13 cellular contexts compared by ENCODE assay signal in the genomic region with DNA sequence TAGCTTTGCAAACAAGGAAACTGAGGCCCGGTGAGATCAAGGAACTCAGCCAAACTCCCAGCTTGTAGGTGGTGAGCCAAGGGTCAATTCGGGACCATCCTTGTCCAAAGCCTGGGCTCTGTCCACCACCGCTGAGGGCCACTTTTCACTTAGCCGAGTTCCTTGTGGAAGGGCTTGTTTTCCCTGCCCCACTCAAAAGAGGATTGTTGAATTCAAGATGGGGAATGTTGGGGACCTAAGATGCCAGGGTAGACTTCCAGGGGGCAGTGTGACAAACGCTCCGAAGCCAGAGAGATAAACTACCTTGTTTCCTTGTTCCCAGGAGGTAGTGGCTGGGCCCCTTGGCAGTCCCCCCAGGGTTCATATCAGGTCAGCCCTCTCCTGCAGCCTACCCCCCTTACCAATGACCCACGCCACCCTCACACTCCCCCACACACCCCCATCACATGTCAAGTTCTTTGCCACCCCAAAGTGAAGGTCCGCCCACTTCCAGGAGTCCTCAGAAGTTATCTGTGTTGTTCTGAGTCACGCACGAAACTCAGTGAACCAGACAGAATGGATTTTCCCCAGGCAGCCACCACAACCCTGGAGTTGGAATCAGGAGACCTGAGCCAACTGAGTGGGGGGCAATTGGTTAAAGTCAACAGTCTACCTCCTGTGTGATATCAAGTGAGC. TPM values are rescaled to one million over a fixed set of nuclear protein-coding genes. Genes with fewer than 3 reads are reported as not detected.
DNase-seq lines count a peak whose midpoint lies in the region; ATAC-seq and TF ChIP-seq lines count a peak whose summit lies in the region.
"Had no signal": no experiment of that assay in that cellular context is flagged by ENCODE, and none has a peak within 500 bp of the region (broad histone marks: within the 10 kb centered on the region; RNA-seq: fewer than 3 reads in every experiment).

No MANE protein-coding gene starts in this region.

- CTCF ChIA-PET in HEK293 (lab: Yijun Ruan, JAX) = interaction anchor here (0.7 to 2.9 kb wide), 11 partner anchors 7 to 71 kb away, joined by 3 to 18 read pairs (median 6); no protein-coding TSS in a partner anchor
- CTCF ChIA-PET in naive thymus-derived CD4-positive, alpha-beta T cell (lab: Charles Lee) = no interaction called here

- peak overlapping the region in 2 of 5 experiments; percentile 14 to 49 for H3K4me3 Mint-ChIP-seq in brain
- no peak overlapping the region for H3K4me3 Mint-ChIP-seq in naive thymus-derived CD4-positive, alpha-beta T cell
- H3K4me3 Mint-ChIP-seq in activated T-helper 1 cell treated with anti-CD3 and anti-CD28 coated beads, Interleukin-12 subunit alpha, Interleukin-12 subunit beta, Interleukin-2, Interleukin-4 antibody, amounts not matched to agents 30 ng/mL and 10 ng/mL and 1 ng/mL, durations not matched to agents 14 hours and 24 hours and 36 hours = no peak overlapping the region

- peaks cover 89% of the 10 kb centered on the region for H3K4me1 Mint-ChIP-seq in brain
- H3K4me1 Mint-ChIP-seq in naive thymus-derived CD4-positive, alpha-beta T cell = peaks cover 0 to 8% (median 0%) of the 10 kb centered on the region in 7 donors
- peaks cover 4% of the 10 kb centered on the region for H3K4me1 Mint-ChIP-seq in activated T-helper 1 cell treated with anti-CD3 and anti-CD28 coated beads, Interleukin-12 subunit alpha, Interleukin-12 subunit beta, Interleukin-2, Interleukin-4 antibody, amounts not matched to agents 30 ng/mL and 10 ng/mL and 1 ng/mL, durations not matched to agents 14 hours and 24 hours and 36 hours (ENCODE audit: low read depth)

- no peak for TF ChIP-seq CTCF in HEK293 (tag by site-specific recombination; IDR thresholded peaks at IDR 0.05)
- no peak for TF ChIP-seq CTCF in brain (conservative IDR thresholded peaks at IDR 0.05)

- H3K4me3 ChIP-seq in HEK293 (ENCODE audit: low read depth, low read length) = no peak overlapping the region
- no peak overlapping the region for H3K4me3 ChIP-seq in naive thymus-derived CD4-positive, alpha-beta T cell (ENCODE audit: low read length)

- H3K36me3 ChIP-seq in HEK293 (ENCODE audit: control insufficient read depth in 2 of 2, insufficient read depth in 1 of 2, low read length in 2 of 2) = no peaks in the 10 kb centered on the region
- H3K36me3 ChIP-seq in naive thymus-derived CD4-positive, alpha-beta T cell (ENCODE audit: control insufficient read depth in 2 of 3, insufficient read depth in 3 of 3, low read length in 3 of 3) = no peaks in the 10 kb centered on the region

- H3K27ac Mint-ChIP-seq in brain = peak overlapping the region; percentile 96 to 99 (median 96)
- no peak overlapping the region for H3K27ac Mint-ChIP-seq in naive thymus-derived CD4-positive, alpha-beta T cell
- H3K27ac Mint-ChIP-seq in activated T-helper 1 cell treated with anti-CD3 and anti-CD28 coated beads, Interleukin-12 subunit alpha, Interleukin-12 subunit beta, Interleukin-2, Interleukin-4 antibody, amounts not matched to agents 30 ng/mL and 10 ng/mL and 1 ng/mL, durations not matched to agents 14 hours and 24 hours and 36 hours = no peak overlapping the region

- H3K27ac ChIP-seq in HEK293 (ENCODE audit: extremely low read depth, low read depth, low read length) = no peak overlapping the region
- peak overlapping the region; percentile 99 for H3K27ac ChIP-seq in substantia nigra (ENCODE audit: low read depth, low read length, poor library complexity, severe bottlenecking)
- no peak overlapping the region for H3K27ac ChIP-seq in naive thymus-derived CD4-positive, alpha-beta T cell (ENCODE audit: low read depth, low read length)

- peaks cover 8% of the 10 kb centered on the region for H3K4me1 ChIP-seq in HEK293 (ENCODE audit: control insufficient read depth, insufficient read depth, low read length)
- no peaks in the 10 kb centered on the region for H3K4me1 ChIP-seq in naive thymus-derived CD4-positive, alpha-beta T cell (ENCODE audit: control insufficient read depth in 2 of 2, insufficient read depth in 2 of 2, low read length in 2 of 2)

- no peaks in the 10 kb centered on the region for H3K36me3 Mint-ChIP-seq in brain
- H3K36me3 Mint-ChIP-seq in naive thymus-derived CD4-positive, alpha-beta T cell = no peaks in the 10 kb centered on the region
- no peaks in the 10 kb centered on the region for H3K36me3 Mint-ChIP-seq in activated T-helper 1 cell treated with anti-CD3 and anti-CD28 coated beads, Interleukin-12 subunit alpha, Interleukin-12 subunit beta, Interleukin-2, Interleukin-4 antibody, amounts not matched to agents 30 ng/mL and 10 ng/mL and 1 ng/mL, durations not matched to agents 14 hours and 24 hours and 36 hours (ENCODE audit: low read depth)

- no peaks in the 10 kb centered on the region for H3K9me3 ChIP-seq in HEK293 (ENCODE audit: control insufficient read depth, insufficient read depth, low read depth, low read length)
- no peaks in the 10 kb centered on the region for H3K9me3 ChIP-seq in naive thymus-derived CD4-positive, alpha-beta T cell (ENCODE audit: control insufficient read depth in 2 of 3, low read length in 3 of 3)

- no peaks in the 10 kb centered on the region for H3K27me3 ChIP-seq in naive thymus-derived CD4-positive, alpha-beta T cell (ENCODE audit: control insufficient read depth in 2 of 2, insufficient read depth in 2 of 2, low read length in 2 of 2)

- no peak for ATAC-seq in naive thymus-derived CD4-positive, alpha-beta T cell

- peaks cover 0 to 12% (median 4%) of the 10 kb centered on the region in 5 experiments for H3K9me3 Mint-ChIP-seq in brain
- peaks cover 0 to under 1% (median 0%) of the 10 kb centered on the region in 11 donors for H3K9me3 Mint-ChIP-seq in naive thymus-derived CD4-positive, alpha-beta T cell
- H3K9me3 Mint-ChIP-seq in activated T-helper 1 cell treated with anti-CD3 and anti-CD28 coated beads, Interleukin-12 subunit alpha, Interleukin-12 subunit beta, Interleukin-2, Interleukin-4 antibody, amounts not matched to agents 30 ng/mL and 10 ng/mL and 1 ng/mL, durations not matched to agents 14 hours and 24 hours and 36 hours = no peaks in the 10 kb centered on the region

- intact Hi-C loops in naive thymus-derived CD4-positive, alpha-beta T cell (cut with micrococcal nuclease) = no loop called here
- intact Hi-C loops in activated T-helper 1 cell treated with anti-CD3 and anti-CD28 coated beads, Interleukin-12 subunit alpha, Interleukin-12 subunit beta, Interleukin-2, Interleukin-4 antibody, amounts not matched to agents 30 ng/mL and 10 ng/mL and 1 ng/mL, durations not matched to agents 14 hours and 24 hours and 36 hours (cut with micrococcal nuclease) = no loop called here

- DNase-seq in left kidney (ENCODE audit: low read depth, low spot score) (peak; percentile 67), substantia nigra (lab: John Stamatoyannopoulos, UW) (no peak), RKO (ENCODE audit: low spot score) (no peak), GOT3 (lab: John Stamatoyannopoulos, UW) (no peak)
- DNase-seq in naive thymus-derived CD4-positive, alpha-beta T cell = no peak
- DNase-seq in activated T-helper 1 cell treated with anti-CD3 and anti-CD28 coated beads, Interleukin-12 subunit alpha, Interleukin-12 subunit beta, Interleukin-2, Interleukin-4 antibody, amounts not matched to agents 30 ng/mL and 10 ng/mL and 1 ng/mL, durations not matched to agents 14 hours and 24 hours and 36 hours (ENCODE audit: low spot score) = no peak
- DNase-seq: GF-D8, islet precursor cell, NCI-H1105 treated with DMSO at 0.1 percent for 48 hours, trophoblast cell had no signal

- POLR2A ChIA-PET in HEK293 (lab: Yijun Ruan, JAX) = interaction anchor here (0.7 to 1.5 kb wide), 3 partner anchors 11 to 362 kb away, joined by 3 to 15 read pairs (median 3); partner anchors contain the start of genes ATOH8, POLR1A and PTCD3
- POLR2A ChIA-PET in naive thymus-derived CD4-positive, alpha-beta T cell (lab: Charles Lee) = no interaction called here

- peaks cover 10% of the 10 kb centered on the region for H3K27me3 Mint-ChIP-seq in brain
- H3K27me3 Mint-ChIP-seq in naive thymus-derived CD4-positive, alpha-beta T cell = peaks cover 13 to 80% (median 37%) of the 10 kb centered on the region in 5 donors
- peaks cover 51% of the 10 kb centered on the region for H3K27me3 Mint-ChIP-seq in activated T-helper 1 cell treated with anti-CD3 and anti-CD28 coated beads, Interleukin-12 subunit alpha, Interleukin-12 subunit beta, Interleukin-2, Interleukin-4 antibody, amounts not matched to agents 30 ng/mL and 10 ng/mL and 1 ng/mL, durations not matched to agents 14 hours and 24 hours and 36 hours (ENCODE audit: insufficient read depth)

TF ChIP-seq in HEK293, 187 proteins besides CTCF, POLR2A, EP300 and RAD21 (continues in another document):
- TF ChIP-seq SCRT2 (tag by site-specific recombination; IDR thresholded peaks at IDR 0.05) (no peak), ZNF433 (tag by site-specific recombination; IDR thresholded peaks at IDR 0.05; ENCODE audit: low read depth) (no peak), INSM2 (tag by site-specific recombination; IDR thresholded peaks at IDR 0.05) (no peak), ZNF473 (tag by site-specific recombination; IDR thresholded peaks at IDR 0.05) (no peak)

RNA-seq across cellular contexts. Expression of gene ATOH8, which starts 10.3 kb away (rescaled TPM):
- 15.8 TPM for polyA plus RNA-seq in brain (ENCODE audit: insufficient read depth, low read depth, low replicate concordance)
- total RNA-seq in naive thymus-derived CD4-positive, alpha-beta T cell = under 1 TPM in 2 of 5 experiments, not detected in 3; 0.42 to 0.73 TPM
- polyA plus RNA-seq in naive thymus-derived CD4-positive, alpha-beta T cell = not detected
- 0.29 and 0.47 TPM in 2 replicates for total RNA-seq in activated T-helper 1 cell treated with anti-CD3 and anti-CD28 coated beads, Interleukin-12 subunit alpha, Interleukin-12 subunit beta, Interleukin-2, Interleukin-4 antibody, amounts not matched to agents 30 ng/mL and 10 ng/mL and 1 ng/mL, durations not matched to agents 14 hours and 24 hours and 36 hours
- total RNA-seq: activated CD8-positive, alpha-beta memory T cell treated with anti-CD3 and anti-CD28 coated beads for 36 hours had no signal

RNA-seq across cellular contexts. Expression of gene GNLY, which starts 49.3 kb away (rescaled TPM):
- polyA plus RNA-seq in brain (ENCODE audit: insufficient read depth, low read depth, low replicate concordance) = 4.5 TPM
- total RNA-seq in naive thymus-derived CD4-positive, alpha-beta T cell = 100 to 1,000 TPM in 2 of 5 experiments, 10 to 100 TPM in 1, 1 to 10 TPM in 2; 5.9 to 780 (median 84.7) TPM
- 10 to 100 TPM; 11.1 to 13.5 TPM for polyA plus RNA-seq in naive thymus-derived CD4-positive, alpha-beta T cell
- total RNA-seq in activated T-helper 1 cell treated with anti-CD3 and anti-CD28 coated beads, Interleukin-12 subunit alpha, Interleukin-12 subunit beta, Interleukin-2, Interleukin-4 antibody, amounts not matched to agents 30 ng/mL and 10 ng/mL and 1 ng/mL, durations not matched to agents 14 hours and 24 hours and 36 hours = 141 and 152 TPM in 2 replicates

Comparison
In these comparisons a context has a peak if more than half of its experiments do, and no peak if none do; other contexts are left out.
1. H3K27ac Mint-ChIP-seq: peak in brain (5 of 5); none in naive thymus-derived CD4-positive, alpha-beta T cell (0 of 9) and activated T-helper 1 cell treated with anti-CD3 and anti-CD28 coated beads, Interleukin-12 subunit alpha, Interleukin-12 subunit beta, Interleukin-2, Interleukin-4 antibody, amounts not matched to agents 30 ng/mL and 10 ng/mL and 1 ng/mL, durations not matched to agents 14 hours and 24 hours and 36 hours (single experiment).